In the genomic region with DNA sequence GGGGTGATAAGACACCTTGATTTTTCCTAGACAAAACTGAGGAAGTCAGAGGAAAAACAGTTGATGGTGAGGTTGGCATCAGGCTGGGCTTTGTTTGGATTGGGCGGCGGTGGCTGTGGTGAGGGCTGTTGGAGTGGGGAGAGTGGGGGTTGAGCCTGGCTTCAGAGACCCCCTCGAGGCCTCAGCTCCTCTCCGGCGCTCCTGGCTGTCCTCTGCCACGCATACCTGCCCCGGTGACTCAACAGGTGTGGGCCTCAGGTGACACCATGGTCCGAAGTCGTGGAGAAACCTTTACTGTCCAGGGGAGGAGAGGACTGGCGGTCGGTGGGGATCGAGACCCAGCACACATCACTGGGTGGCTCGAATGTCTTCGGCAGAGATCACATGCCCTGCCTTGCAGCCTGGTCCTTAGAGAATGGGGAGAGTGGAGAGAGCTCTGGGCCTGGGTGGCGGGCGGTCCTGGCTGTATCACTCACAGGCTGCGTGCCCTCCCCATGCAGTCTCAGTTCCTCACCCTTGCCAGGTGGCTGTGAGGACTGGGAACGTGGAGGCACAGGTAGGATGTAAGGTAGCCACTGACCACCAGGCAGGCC, we compare ENCODE assay signal across 24 cellular contexts. TPM values are rescaled to one million over a fixed set of nuclear protein-coding genes. Genes with fewer than 3 reads are reported as not detected.
DNase-seq lines count a peak whose midpoint lies in the region; ATAC-seq and TF ChIP-seq lines count a peak whose summit lies in the region.
"Had no signal": no experiment of that assay in that cellular context is flagged by ENCODE, and none has a peak within 500 bp of the region (broad histone marks: within the 10 kb centered on the region; RNA-seq: fewer than 3 reads in every experiment).

No MANE protein-coding gene starts in this region.

- H3K36me3 Mint-ChIP-seq in brain (peaks cover 10% of the 10 kb centered on the region), nephron (ENCODE audit: low read depth) (no peaks in the 10 kb centered on the region)

- H3K4me1 ChIP-seq in BLaER1 = peaks cover 73% of the 10 kb centered on the region
- no peaks in the 10 kb centered on the region; the same call in 1 of the 2 replicates for H3K4me1 ChIP-seq in HEK293 (ENCODE audit: control insufficient read depth, insufficient read depth, low read length)

- H3K36me3 ChIP-seq in BLaER1 = no peaks in the 10 kb centered on the region
- no peaks in the 10 kb centered on the region for H3K36me3 ChIP-seq in HEK293 (ENCODE audit: control insufficient read depth in 2 of 2, insufficient read depth in 1 of 2, low read length in 2 of 2)

- H3K4me2 ChIP-seq in BLaER1 = peak overlapping the region; percentile 84
- H3K4me2 ChIP-seq: KMS-11 had no signal

- H3K9me3 Mint-ChIP-seq in brain (no peaks in the 10 kb centered on the region), nephron (no peaks in the 10 kb centered on the region)
- H3K9me3 Mint-ChIP-seq: activated CD4-positive, alpha-beta memory T cell treated with anti-CD3 and anti-CD28 coated beads, Interleukin-2, amount 10 ng/mL, durations not matched to agents 7 days and 5 days; activated T-cell treated with anti-CD3 and anti-CD28 coated beads, Interleukin-2, amount 50 U/mL, for 72 hours; endodermal cell had no signal

- CTCF ChIA-PET in HEK293 (lab: Yijun Ruan, JAX) = no interaction called here

- H3K27me3 Mint-ChIP-seq in brain = peaks cover 6% of the 10 kb centered on the region
- H3K27me3 Mint-ChIP-seq in nephron (ENCODE audit: low read depth) = peaks cover 12% of the 10 kb centered on the region

- H3K4me3 Mint-ChIP-seq in brain (peak overlapping the region; percentile 85 to 94 (median 89)), nephron (peak overlapping the region; percentile 84 to 93 (median 91))
- H3K4me3 Mint-ChIP-seq: activated CD4-positive, alpha-beta memory T cell treated with anti-CD3 and anti-CD28 coated beads, Interleukin-2, amount 10 ng/mL, durations not matched to agents 7 days and 5 days had no signal

- DNase-seq in germinal center (ENCODE audit: low spot score) = no peak
- DNase-seq in stimulated activated CD4-positive, alpha-beta T cell treated with anti-CD3 and anti-CD28 coated beads, Interleukin-4, amount 100 ng/mL, for 1 hour = no peak
- DNase-seq: activated CD4-positive, alpha-beta memory T cell treated with anti-CD3 and anti-CD28 coated beads, Interleukin-2, amount 10 ng/mL, durations not matched to agents 7 days and 5 days; activated T-cell treated with anti-CD3 and anti-CD28 coated beads, Interleukin-2, amount 50 U/mL, for 72 hours; amniotic stem cell; EL; endodermal cell; islet precursor cell; NCI-H1092; NCI-H2081 treated with DMSO at 0.1 percent for 48 hours; NCI-H510A; stimulated activated CD4-positive, alpha-beta T cell treated with anti-CD3 and anti-CD28 coated beads, Interleukin-15, amount 100 ng/mL, for 24 hours; stimulated activated naive CD4-positive, alpha-beta T cell; SW 1271 had no signal

- TF ChIP-seq CTCF in HEK293 (tag by site-specific recombination; IDR thresholded peaks at IDR 0.05) (no peak), brain (conservative IDR thresholded peaks at IDR 0.05) (no peak), nephron (IDR thresholded peaks at IDR 0.05; ENCODE audit: unreplicated experiment in 3 of 3) (no peak)

- H3K27ac Mint-ChIP-seq in brain (peak overlapping the region; percentile 88 to 97 (median 94)), nephron (peak overlapping the region in 1 of 3 experiments; percentile 57)
- H3K27ac Mint-ChIP-seq: activated CD4-positive, alpha-beta memory T cell treated with anti-CD3 and anti-CD28 coated beads, Interleukin-2, amount 10 ng/mL, durations not matched to agents 7 days and 5 days; activated T-cell treated with anti-CD3 and anti-CD28 coated beads, Interleukin-2, amount 50 U/mL, for 72 hours; endodermal cell had no signal

- no peak for ATAC-seq in HG03469 (IDR thresholded peaks at IDR 0.05; ENCODE audit: unreplicated experiment)
- ATAC-seq in HG02571 (IDR thresholded peaks at IDR 0.05; ENCODE audit: unreplicated experiment) = no peak
- ATAC-seq: activated T-cell treated with anti-CD3 and anti-CD28 coated beads, Interleukin-2, amount 50 U/mL, for 72 hours had no signal

- no peaks in the 10 kb centered on the region for H3K27me3 ChIP-seq in BLaER1

- H3K9me3 ChIP-seq in BLaER1 (0 out of 2 replicates have a peak, but pooled peaks cover 3% of the 10 kb centered on the region), HEK293 (ENCODE audit: control insufficient read depth, insufficient read depth, low read depth, low read length) (no peaks in the 10 kb centered on the region)

- H3K27ac ChIP-seq in BLaER1 (no peak overlapping the region), HEK293 (ENCODE audit: extremely low read depth, low read depth, low read length) (no peak overlapping the region)
- H3K27ac ChIP-seq: hepatocyte, KMS-11 had no signal

- H3K4me1 Mint-ChIP-seq in brain = peaks cover 68% of the 10 kb centered on the region
- H3K4me1 Mint-ChIP-seq in nephron = peaks cover 35% of the 10 kb centered on the region

- H3K9ac ChIP-seq in BLaER1 = peak overlapping the region; percentile 81; the same call in 1 of the 2 replicates
- H3K9ac ChIP-seq: KMS-11 had no signal

- peaks cover 51% of the 10 kb centered on the region for H4K20me1 ChIP-seq in BLaER1

- H3K4me3 ChIP-seq in BLaER1 (no peak overlapping the region), HEK293 (ENCODE audit: low read depth, low read length) (no peak overlapping the region)
- H3K4me3 ChIP-seq: hepatocyte had no signal

- POLR2A ChIA-PET in HEK293 (lab: Yijun Ruan, JAX) = no interaction called here

TF ChIP-seq in HEK293, 187 proteins besides CTCF, POLR2A, EP300 and RAD21:
- TF ChIP-seq SCRT2 (tag by site-specific recombination; IDR thresholded peaks at IDR 0.05) (peak; percentile 68; the same call in 1 of the 2 replicates), SCRT1 (tag by site-specific recombination; IDR thresholded peaks at IDR 0.05; ENCODE audit: borderline replicate concordance) (peak; percentile 37; the same call in 1 of the 2 replicates)
- TF ChIP-seq, protein P1, sequence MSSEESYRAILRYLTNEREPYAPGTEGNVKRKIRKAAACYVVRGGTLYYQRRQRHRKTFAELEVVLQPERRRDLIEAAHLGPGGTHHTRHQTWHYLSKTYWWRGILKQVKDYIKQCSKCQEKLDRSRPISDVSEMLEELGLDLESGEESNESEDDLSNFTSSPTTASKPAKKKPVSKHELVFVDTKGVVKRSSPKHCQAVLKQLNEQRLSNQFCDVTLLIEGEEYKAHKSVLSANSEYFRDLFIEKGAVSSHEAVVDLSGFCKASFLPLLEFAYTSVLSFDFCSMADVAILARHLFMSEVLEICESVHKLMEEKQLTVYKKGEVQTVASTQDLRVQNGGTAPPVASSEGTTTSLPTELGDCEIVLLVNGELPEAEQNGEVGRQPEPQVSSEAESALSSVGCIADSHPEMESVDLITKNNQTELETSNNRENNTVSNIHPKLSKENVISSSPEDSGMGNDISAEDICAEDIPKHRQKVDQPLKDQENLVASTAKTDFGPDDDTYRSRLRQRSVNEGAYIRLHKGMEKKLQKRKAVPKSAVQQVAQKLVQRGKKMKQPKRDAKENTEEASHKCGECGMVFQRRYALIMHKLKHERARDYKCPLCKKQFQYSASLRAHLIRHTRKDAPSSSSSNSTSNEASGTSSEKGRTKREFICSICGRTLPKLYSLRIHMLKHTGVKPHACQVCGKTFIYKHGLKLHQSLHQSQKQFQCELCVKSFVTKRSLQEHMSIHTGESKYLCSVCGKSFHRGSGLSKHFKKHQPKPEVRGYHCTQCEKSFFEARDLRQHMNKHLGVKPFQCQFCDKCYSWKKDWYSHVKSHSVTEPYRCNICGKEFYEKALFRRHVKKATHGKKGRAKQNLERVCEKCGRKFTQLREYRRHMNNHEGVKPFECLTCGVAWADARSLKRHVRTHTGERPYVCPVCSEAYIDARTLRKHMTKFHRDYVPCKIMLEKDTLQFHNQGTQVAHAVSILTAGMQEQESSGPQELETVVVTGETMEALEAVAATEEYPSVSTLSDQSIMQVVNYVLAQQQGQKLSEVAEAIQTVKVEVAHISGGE (tag by site-specific recombination; conservative IDR thresholded peaks at IDR 0.05; ENCODE audit: low read depth) = no peak

RNA-seq across cellular contexts. Expression of gene APBA2, which starts 2.6 kb away (rescaled TPM):
- polyA plus RNA-seq in brain (ENCODE audit: insufficient read depth, low read depth, low replicate concordance) = 86.7 TPM

RNA-seq across cellular contexts. Expression of gene GOLGA6L7, which starts 40.0 kb away (rescaled TPM):
- polyA plus RNA-seq in brain (ENCODE audit: insufficient read depth, low read depth, low replicate concordance) = not detected
- polyA plus RNA-seq: AG04450, hepatocyte, urinary bladder had no signal
